ENCODE assay signal across 8 cellular contexts in genomic region chr12:96720363-96720705, GRCh38.
A peak's percentile ranks its signal among the peaks of the same experiment; 100 is the strongest.
DNase-seq lines count a peak whose midpoint lies in the region; ATAC-seq lines count a peak whose summit lies in the region.

No MANE protein-coding gene starts in this region.

- peak overlapping the region; percentile 90 for H3K27ac Mint-ChIP-seq in central memory CD8-positive, alpha-beta T cell (ENCODE audit: low read depth)
- peak overlapping the region; percentile 88 to 96 (median 93) for H3K27ac Mint-ChIP-seq in naive thymus-derived CD8-positive, alpha-beta T cell

- DNase-seq in COR-L47 (lab: John Stamatoyannopoulos, UW) (peak; percentile 54), RPMI8226 (peak; percentile 73), EL (no peak), dedifferentiated amniotic fluid mesenchymal stem cell (ENCODE audit: extremely low spot score) (no peak)
- no peak for DNase-seq in central memory CD8-positive, alpha-beta T cell (ENCODE audit: low spot score in 2 of 2)
- peak in 3 of 10 donors; percentile 7 to 18 (median 16) for DNase-seq in naive thymus-derived CD8-positive, alpha-beta T cell

- ATAC-seq in GM19351 (IDR thresholded peaks at IDR 0.05; ENCODE audit: unreplicated experiment) (peak; percentile 73), HG03196 (IDR thresholded peaks at IDR 0.05; ENCODE audit: unreplicated experiment) (peak; percentile 52)
- peak; percentile 35 for ATAC-seq in central memory CD8-positive, alpha-beta T cell (replicated peaks; ENCODE audit: extremely low read depth, poor library complexity, severe bottlenecking)
- ATAC-seq in naive thymus-derived CD8-positive, alpha-beta T cell = peak; percentile 79 to 83

- no peaks in the 10 kb centered on the region for H3K27me3 Mint-ChIP-seq in central memory CD8-positive, alpha-beta T cell
- H3K27me3 Mint-ChIP-seq in naive thymus-derived CD8-positive, alpha-beta T cell = no peaks in the 10 kb centered on the region

- POLR2A ChIA-PET in naive thymus-derived CD8-positive, alpha-beta T cell (lab: Charles Lee) = interaction anchor here (0.7 kb wide), 1 partner anchor 480 kb away, joined by 3 read pairs; no protein-coding TSS in a partner anchor

- no peaks in the 10 kb centered on the region for H3K9me3 Mint-ChIP-seq in central memory CD8-positive, alpha-beta T cell
- no peaks in the 10 kb centered on the region for H3K9me3 Mint-ChIP-seq in naive thymus-derived CD8-positive, alpha-beta T cell

- peaks cover 4% of the 10 kb centered on the region for H3K36me3 Mint-ChIP-seq in central memory CD8-positive, alpha-beta T cell (ENCODE audit: insufficient read depth)
- no peaks in the 10 kb centered on the region for H3K36me3 Mint-ChIP-seq in naive thymus-derived CD8-positive, alpha-beta T cell

- H3K4me3 Mint-ChIP-seq in central memory CD8-positive, alpha-beta T cell = peak overlapping the region; percentile 80
- H3K4me3 Mint-ChIP-seq in naive thymus-derived CD8-positive, alpha-beta T cell = peak overlapping the region; percentile 88 to 96 (median 91)

- H3K4me1 Mint-ChIP-seq in central memory CD8-positive, alpha-beta T cell = no peaks in the 10 kb centered on the region
- peaks cover 3 to 16% (median 9%) of the 10 kb centered on the region in 4 donors for H3K4me1 Mint-ChIP-seq in naive thymus-derived CD8-positive, alpha-beta T cell

Comparison
In these comparisons a context has a peak if more than half of its experiments do, and no peak if none do; other contexts are left out.
1. DNase-seq: peak in COR-L47 (single experiment) and RPMI8226 (single experiment); none in central memory CD8-positive, alpha-beta T cell (0 of 2), EL (single experiment) and dedifferentiated amniotic fluid mesenchymal stem cell (single experiment).
2. Peak in every context shown above with its lines, with median percentiles within 50 percentile points of each other: ATAC-seq.